ENCODE assay signal across 8 cellular contexts in the genomic region with DNA sequence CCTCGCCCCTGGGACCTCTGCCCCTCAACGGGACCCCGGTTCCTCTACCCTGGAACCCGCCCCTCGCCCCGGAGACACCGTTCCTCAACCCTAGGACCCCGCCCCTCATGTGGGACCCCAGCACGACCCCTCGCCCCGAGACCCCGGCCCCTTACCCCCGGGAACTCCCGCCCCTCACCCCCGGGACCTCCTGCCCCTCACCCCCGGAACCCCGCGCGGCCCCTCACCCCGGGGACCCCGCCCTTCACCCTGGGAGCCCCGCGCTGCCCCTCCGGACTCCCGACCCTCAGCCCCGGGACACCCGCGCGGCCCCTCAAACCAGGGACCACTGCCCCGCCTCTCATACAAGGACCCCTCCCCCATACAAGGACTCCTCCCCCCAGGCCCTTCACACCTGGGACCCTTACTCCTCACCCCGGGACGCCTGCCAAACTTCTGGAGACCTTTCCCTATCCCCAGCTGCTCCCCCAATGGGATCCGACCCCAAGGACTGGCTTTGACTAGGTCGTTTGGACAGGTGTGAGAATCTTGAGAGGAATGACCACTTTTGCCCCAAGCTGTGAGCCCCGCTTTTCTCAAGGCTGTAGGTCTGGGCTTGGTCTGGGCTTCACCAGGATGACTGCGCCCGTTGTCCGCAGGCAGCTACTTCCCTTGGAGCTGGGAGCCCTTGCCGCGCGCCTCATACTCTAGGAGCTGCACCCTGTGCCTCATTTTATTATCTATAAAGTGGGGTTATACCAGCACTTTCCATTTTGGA.
DNase-seq lines count a peak whose midpoint lies in the region; TF ChIP-seq lines count a peak whose summit lies in the region.

No MANE protein-coding gene starts in this region.

- H3K27ac ChIP-seq in iPS DF 6.9 (ENCODE audit: low read length): no peak overlapping the region

- in situ Hi-C loops in ACHN (cut with HindIII; ENCODE audit: low pct_ligation_motif_present, low pct_unique_long_range_greater_than_20kb, low sequenced_read_pairs): no loop called here

- 0 out of 2 replicates have a peak, but pooled peaks cover 2% of the 10 kb centered on the region for H3K36me3 ChIP-seq in iPS DF 6.9 (ENCODE audit: control insufficient read depth, insufficient read depth, low read length)

- TF ChIP-seq CTCF in retinal pigment epithelial cell (conservative IDR thresholded peaks at IDR 0.05; ENCODE audit: low read depth, low read length): no peak

- DNase-seq in ELR (ENCODE audit: low read depth) (peak; percentile 62), NOMO-1 treated with DMSO at 0.1 percent for 48 hours (lab: John Stamatoyannopoulos, UW; ENCODE audit: unreplicated experiment) (peak; percentile 8), amniotic epithelial cell (ENCODE audit: low read depth) (peak; percentile 38), iPS DF 6.9 (ENCODE audit: low read depth, low spot score) (no peak), retinal pigment epithelial cell (ENCODE audit: low read depth) (no peak), GM19240 (ENCODE audit: insufficient read length, low spot score) (no peak), ACHN (no peak), SW 1271 (lab: John Stamatoyannopoulos, UW) (no peak)

- H3K4me1 ChIP-seq in iPS DF 6.9 (ENCODE audit: control insufficient read depth, insufficient read depth, low read length): no peaks in the 10 kb centered on the region

- H3K27me3 ChIP-seq in iPS DF 6.9 (ENCODE audit: control insufficient read depth, insufficient read depth, low read length): no peaks in the 10 kb centered on the region

- peak overlapping the region; percentile 96; the same call in 1 of the 2 replicates for H3K4me3 ChIP-seq in iPS DF 6.9 (ENCODE audit: low read length)
- H3K4me3 ChIP-seq in retinal pigment epithelial cell (ENCODE audit: low read length): peak overlapping the region; percentile 57

- no peaks in the 10 kb centered on the region for H3K9me3 ChIP-seq in iPS DF 6.9 (ENCODE audit: control insufficient read depth, insufficient read depth, low read length)

- no CpG with 5 or more reads among the region's 41 CpGs for WGBS in iPS DF 6.9 (ENCODE audit: insufficient coverage, insufficient read length)

Comparison
In these comparisons a context has a peak if more than half of its experiments do, and no peak if none do; other contexts are left out.
1. DNase-seq: peak in ELR (single experiment), NOMO-1 treated with DMSO at 0.1 percent for 48 hours (single experiment) and amniotic epithelial cell (single experiment); none in iPS DF 6.9 (single experiment), retinal pigment epithelial cell (single experiment), GM19240 (single experiment), ACHN (single experiment) and SW 1271 (0 of 2).